Comparison of ENCODE assay signal across 9 cellular contexts in genomic region chr4:8409271-8410065, GRCh38. TPM values are rescaled to one million over a fixed set of nuclear protein-coding genes. Genes with fewer than 3 reads are reported as not detected.
A peak's percentile ranks its signal among the peaks of the same experiment; 100 is the strongest.
DNase-seq lines count a peak whose midpoint lies in the region; ATAC-seq and TF ChIP-seq lines count a peak whose summit lies in the region.
"Had no signal": no experiment of that assay in that cellular context is flagged by ENCODE, and none has a peak within 500 bp of the region (broad histone marks: within the 10 kb centered on the region; RNA-seq: fewer than 3 reads in every experiment).

No MANE protein-coding gene starts in this region.

- H3K4me1 ChIP-seq in foreskin keratinocyte, result no peaks in the 10 kb centered on the region

- no peaks in the 10 kb centered on the region for H3K27me3 ChIP-seq in foreskin keratinocyte

- H3K9me3 Mint-ChIP-seq in activated CD4-positive, alpha-beta T cell treated with anti-CD3 and anti-CD28 coated beads for 36 hours (ENCODE audit: low read depth), result no peaks in the 10 kb centered on the region
- H3K9me3 Mint-ChIP-seq in activated CD4-positive, alpha-beta memory T cell treated with anti-CD3 and anti-CD28 coated beads, Interleukin-2, amount 10 ng/mL, durations not matched to agents 7 days and 5 days, result no peaks in the 10 kb centered on the region
- H3K9me3 Mint-ChIP-seq in stimulated activated naive B cell treated with anti-CD40 and anti-IgM and Interleukin-4, amounts not matched to agents 10 μg/mL and 1 μg/mL and 100 μg/mL, for 72 hours, result no peaks in the 10 kb centered on the region

- no peaks in the 10 kb centered on the region for H3K27me3 Mint-ChIP-seq in activated CD4-positive, alpha-beta T cell treated with anti-CD3 and anti-CD28 coated beads for 36 hours
- H3K27me3 Mint-ChIP-seq in activated CD4-positive, alpha-beta memory T cell treated with anti-CD3 and anti-CD28 coated beads, Interleukin-2, amount 10 ng/mL, durations not matched to agents 7 days and 5 days, result no peaks in the 10 kb centered on the region
- no peaks in the 10 kb centered on the region for H3K27me3 Mint-ChIP-seq in stimulated activated naive B cell treated with anti-CD40 and anti-IgM and Interleukin-4, amounts not matched to agents 10 μg/mL and 1 μg/mL and 100 μg/mL, for 72 hours

- no peak for TF ChIP-seq CTCF in foreskin keratinocyte (conservative IDR thresholded peaks at IDR 0.05)

- H3K4me3 Mint-ChIP-seq in activated CD4-positive, alpha-beta T cell treated with anti-CD3 and anti-CD28 coated beads for 36 hours, result no peak overlapping the region
- H3K4me3 Mint-ChIP-seq in activated CD4-positive, alpha-beta memory T cell treated with anti-CD3 and anti-CD28 coated beads, Interleukin-2, amount 10 ng/mL, durations not matched to agents 7 days and 5 days, result no peak overlapping the region
- H3K4me3 Mint-ChIP-seq in stimulated activated naive B cell treated with anti-CD40 and anti-IgM and Interleukin-4, amounts not matched to agents 10 μg/mL and 1 μg/mL and 100 μg/mL, for 72 hours, result no peak overlapping the region

- intact Hi-C loops in activated CD4-positive, alpha-beta T cell treated with anti-CD3 and anti-CD28 coated beads for 36 hours (cut with DNase I, micrococcal nuclease), result no loop called here

- ATAC-seq in activated CD4-positive, alpha-beta T cell treated with anti-CD3 and anti-CD28 coated beads for 36 hours, result peak; percentile 73
- peak; percentile 61 for ATAC-seq in foreskin keratinocyte
- ATAC-seq in stimulated activated naive B cell treated with anti-CD40 and anti-IgM and Interleukin-4, amounts not matched to agents 10 μg/mL and 1 μg/mL and 100 μg/mL, for 72 hours (replicated peaks), result peak; percentile 49 to 65
- ATAC-seq in HG02588 (IDR thresholded peaks at IDR 0.05; ENCODE audit: unreplicated experiment), result no peak

- CTCF ChIA-PET in activated CD4-positive, alpha-beta T cell treated with anti-CD3 and anti-CD28 coated beads for 36 hours (lab: Charles Lee), result interaction anchor here (0.8 kb wide), 1 partner anchor 142 kb away, joined by 3 read pairs; no protein-coding TSS in a partner anchor
- CTCF ChIA-PET in activated CD4-positive, alpha-beta memory T cell treated with anti-CD3 and anti-CD28 coated beads, Interleukin-2, amount 10 ng/mL, durations not matched to agents 7 days and 5 days (lab: Charles Lee), result interaction anchor here (0.8 to 1.7 kb wide), 6 partner anchors 19 to 251 kb away, joined by 3 to 8 read pairs (median 4); partner anchors contain the start of genes ABLIM2 and SH3TC1

- POLR2A ChIA-PET in activated CD4-positive, alpha-beta T cell treated with anti-CD3 and anti-CD28 coated beads for 36 hours (lab: Charles Lee), result no interaction called here
- POLR2A ChIA-PET in activated CD4-positive, alpha-beta memory T cell treated with anti-CD3 and anti-CD28 coated beads, Interleukin-2, amount 10 ng/mL, durations not matched to agents 7 days and 5 days (lab: Charles Lee), result interaction anchor here (0.7 to 2.6 kb wide), 6 partner anchors 11 to 1277 kb away, joined by 3 to 9 read pairs (median 5); partner anchors contain the start of genes ACOX3 and TRMT44

- peaks cover 14% of the 10 kb centered on the region for H3K36me3 Mint-ChIP-seq in activated CD4-positive, alpha-beta T cell treated with anti-CD3 and anti-CD28 coated beads for 36 hours (ENCODE audit: low read depth)
- H3K36me3 Mint-ChIP-seq in activated CD4-positive, alpha-beta memory T cell treated with anti-CD3 and anti-CD28 coated beads, Interleukin-2, amount 10 ng/mL, durations not matched to agents 7 days and 5 days (ENCODE audit: low read depth), result peaks cover 6% of the 10 kb centered on the region
- H3K36me3 Mint-ChIP-seq in stimulated activated naive B cell treated with anti-CD40 and anti-IgM and Interleukin-4, amounts not matched to agents 10 μg/mL and 1 μg/mL and 100 μg/mL, for 72 hours, result peaks cover 47 to 79% of the 10 kb centered on the region in 2 donors

- peak; percentile 39 for DNase-seq in activated CD4-positive, alpha-beta T cell treated with anti-CD3 and anti-CD28 coated beads for 36 hours
- no peak for DNase-seq in activated CD4-positive, alpha-beta T cell treated with anti-CD3 and anti-CD28 coated beads for 1 hour
- peak; percentile 84 for DNase-seq in activated CD4-positive, alpha-beta memory T cell treated with anti-CD3 and anti-CD28 coated beads, Interleukin-2, amount 10 ng/mL, durations not matched to agents 7 days and 5 days
- DNase-seq in foreskin keratinocyte (no peak), foreskin melanocyte (no peak), NK-92 (lab: John Stamatoyannopoulos, UW; ENCODE audit: unreplicated experiment) (no peak)
- no peak for DNase-seq in stimulated activated naive B cell treated with anti-CD40 and anti-IgM and Interleukin-4, amounts not matched to agents 10 μg/mL and 1 μg/mL and 100 μg/mL, for 72 hours
- DNase-seq: amniotic stem cell had no signal

- H3K27ac Mint-ChIP-seq in activated CD4-positive, alpha-beta T cell treated with anti-CD3 and anti-CD28 coated beads for 36 hours, result no peak overlapping the region
- H3K27ac Mint-ChIP-seq in activated CD4-positive, alpha-beta memory T cell treated with anti-CD3 and anti-CD28 coated beads, Interleukin-2, amount 10 ng/mL, durations not matched to agents 7 days and 5 days, result peak overlapping the region; percentile 66
- H3K27ac Mint-ChIP-seq in stimulated activated naive B cell treated with anti-CD40 and anti-IgM and Interleukin-4, amounts not matched to agents 10 μg/mL and 1 μg/mL and 100 μg/mL, for 72 hours, result no peak overlapping the region

- peaks cover 15% of the 10 kb centered on the region for H3K4me1 Mint-ChIP-seq in activated CD4-positive, alpha-beta T cell treated with anti-CD3 and anti-CD28 coated beads for 36 hours
- H3K4me1 Mint-ChIP-seq in activated CD4-positive, alpha-beta memory T cell treated with anti-CD3 and anti-CD28 coated beads, Interleukin-2, amount 10 ng/mL, durations not matched to agents 7 days and 5 days, result peaks cover 39% of the 10 kb centered on the region
- peaks cover 11 to 15% of the 10 kb centered on the region in 2 donors for H3K4me1 Mint-ChIP-seq in stimulated activated naive B cell treated with anti-CD40 and anti-IgM and Interleukin-4, amounts not matched to agents 10 μg/mL and 1 μg/mL and 100 μg/mL, for 72 hours

- no peak overlapping the region for H3K27ac ChIP-seq in foreskin keratinocyte

RNA-seq across cellular contexts. Expression of gene ACOX3, which starts 31.1 kb away (rescaled TPM):
- 10 to 100 TPM; 20.5 to 29.3 TPM for total RNA-seq in activated CD4-positive, alpha-beta T cell treated with anti-CD3 and anti-CD28 coated beads for 36 hours
- 10 to 100 TPM; 16.8 to 17.7 TPM for total RNA-seq in activated CD4-positive, alpha-beta memory T cell treated with anti-CD3 and anti-CD28 coated beads, Interleukin-2, amount 10 ng/mL, durations not matched to agents 7 days and 5 days
- total RNA-seq in foreskin keratinocyte, result 11.5 and 17.8 TPM in 2 replicates
- 10.4 and 12.9 TPM in 2 replicates for polyA plus RNA-seq in foreskin keratinocyte

RNA-seq across cellular contexts. Expression of gene TRMT44, which starts 31.1 kb away (rescaled TPM):
- 10 to 100 TPM; 20.1 to 24.5 TPM for total RNA-seq in activated CD4-positive, alpha-beta T cell treated with anti-CD3 and anti-CD28 coated beads for 36 hours
- 10 to 100 TPM; 15.7 to 17.8 TPM for total RNA-seq in activated CD4-positive, alpha-beta memory T cell treated with anti-CD3 and anti-CD28 coated beads, Interleukin-2, amount 10 ng/mL, durations not matched to agents 7 days and 5 days
- 12.1 and 12.9 TPM in 2 replicates for total RNA-seq in foreskin keratinocyte
- 7.1 and 7.4 TPM in 2 replicates for polyA plus RNA-seq in foreskin keratinocyte

Comparison
In these comparisons a context has a peak if more than half of its experiments do, and no peak if none do; other contexts are left out.
1. DNase-seq: peak in activated CD4-positive, alpha-beta T cell treated with anti-CD3 and anti-CD28 coated beads for 36 hours (single experiment) and activated CD4-positive, alpha-beta memory T cell treated with anti-CD3 and anti-CD28 coated beads, Interleukin-2, amount 10 ng/mL, durations not matched to agents 7 days and 5 days (single experiment); none in activated CD4-positive, alpha-beta T cell treated with anti-CD3 and anti-CD28 coated beads for 1 hour (single experiment), foreskin keratinocyte (0 of 2), stimulated activated naive B cell treated with anti-CD40 and anti-IgM and Interleukin-4, amounts not matched to agents 10 μg/mL and 1 μg/mL and 100 μg/mL, for 72 hours (single experiment), foreskin melanocyte (single experiment) and NK-92 (single experiment).